Comparison of ENCODE assay signal across 8 cellular contexts in genomic region chr2:86623549-86624547, GRCh38. TPM values are rescaled to one million over a fixed set of nuclear protein-coding genes. Genes with fewer than 3 reads are reported as not detected.
DNase-seq lines count a peak whose midpoint lies in the region; ATAC-seq and TF ChIP-seq lines count a peak whose summit lies in the region.

A gene with protein sequence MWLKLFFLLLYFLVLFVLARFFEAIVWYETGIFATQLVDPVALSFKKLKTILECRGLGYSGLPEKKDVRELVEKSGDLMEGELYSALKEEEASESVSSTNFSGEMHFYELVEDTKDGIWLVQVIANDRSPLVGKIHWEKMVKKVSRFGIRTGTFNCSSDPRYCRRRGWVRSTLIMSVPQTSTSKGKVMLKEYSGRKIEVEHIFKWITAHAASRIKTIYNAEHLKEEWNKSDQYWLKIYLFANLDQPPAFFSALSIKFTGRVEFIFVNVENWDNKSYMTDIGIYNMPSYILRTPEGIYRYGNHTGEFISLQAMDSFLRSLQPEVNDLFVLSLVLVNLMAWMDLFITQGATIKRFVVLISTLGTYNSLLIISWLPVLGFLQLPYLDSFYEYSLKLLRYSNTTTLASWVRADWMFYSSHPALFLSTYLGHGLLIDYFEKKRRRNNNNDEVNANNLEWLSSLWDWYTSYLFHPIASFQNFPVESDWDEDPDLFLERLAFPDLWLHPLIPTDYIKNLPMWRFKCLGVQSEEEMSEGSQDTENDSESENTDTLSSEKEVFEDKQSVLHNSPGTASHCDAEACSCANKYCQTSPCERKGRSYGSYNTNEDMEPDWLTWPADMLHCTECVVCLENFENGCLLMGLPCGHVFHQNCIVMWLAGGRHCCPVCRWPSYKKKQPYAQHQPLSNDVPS (minus strand): TSS chr2:86623865. CDS start chr2:86622886, 979 bp downstream.

- H3K36me3 ChIP-seq in CD4-positive, alpha-beta memory T cell (ENCODE audit: insufficient read depth, low read length): no peaks in the 10 kb centered on the region

- H3K27me3 Mint-ChIP-seq in CD4-positive, alpha-beta memory T cell: peaks cover 0 to 3% of the 10 kb centered on the region in 2 donors

- peak within 1 kb of the TSS; percentile 58 to 59 for H3K4me3 ChIP-seq in CD4-positive, alpha-beta memory T cell (ENCODE audit: low read length in 2 of 2)
- H3K4me3 ChIP-seq in HL-60 (replicated peaks; ENCODE audit: insufficient read depth, low read length): peak within 1 kb of the TSS; percentile 74

- peak; percentile 79 for ATAC-seq in GM19452 (IDR thresholded peaks at IDR 0.05; ENCODE audit: unreplicated experiment)

- intact Hi-C loops in CD4-positive, alpha-beta memory T cell (cut with micrococcal nuclease): loop anchor here (1.0 to 5.0 kb wide), 5 partner anchors 42 to 427 kb away; partner anchors contain the start of genes CHMP3, IMMT, KDM3A and MRPL35

- H3K27ac Mint-ChIP-seq in CD4-positive, alpha-beta memory T cell: peak within 1 kb of the TSS; percentile 88 to 99 (median 95)

- H3K27me3 ChIP-seq in CD4-positive, alpha-beta memory T cell (ENCODE audit: insufficient read depth, low read length): no peaks in the 10 kb centered on the region
- H3K27me3 ChIP-seq in HL-60 (ENCODE audit: insufficient read depth, poor library complexity, severe bottlenecking): no peaks in the 10 kb centered on the region

- H3K9me3 Mint-ChIP-seq in CD4-positive, alpha-beta memory T cell: no peaks in the 10 kb centered on the region

- H3K4me3 Mint-ChIP-seq in CD4-positive, alpha-beta memory T cell: peak within 1 kb of the TSS; percentile 94 to 98 (median 95)

- no peaks in the 10 kb centered on the region for H3K9me3 ChIP-seq in CD4-positive, alpha-beta memory T cell (ENCODE audit: control insufficient read depth in 1 of 2, low read length in 2 of 2)

- H3K36me3 Mint-ChIP-seq in CD4-positive, alpha-beta memory T cell: peaks cover 12 to 27% of the 10 kb centered on the region in 2 donors

- H3K4me1 Mint-ChIP-seq in CD4-positive, alpha-beta memory T cell: peaks cover 25 to 42% (median 33%) of the 10 kb centered on the region in 4 donors

- H3K27ac ChIP-seq in CD4-positive, alpha-beta memory T cell (ENCODE audit: low read depth, low read length): peak within 1 kb of the TSS; percentile 92
- peak within 1 kb of the TSS; percentile 90 for H3K27ac ChIP-seq in HL-60 (replicated peaks)

- peak; percentile 88 to 91 (median 89) for DNase-seq in CD4-positive, alpha-beta memory T cell
- DNase-seq in HL-60 (ENCODE audit: low read depth in 1 of 2, low spot score in 1 of 2) (peak; percentile 67 to 93), NK-92 (lab: John Stamatoyannopoulos, UW; ENCODE audit: unreplicated experiment) (peak; percentile 38), lung microvascular endothelial cell (ENCODE audit: low read depth in 2 of 2) (peak; percentile 91 to 94)
- peak; percentile 98 for DNase-seq in activated CD8-positive, alpha-beta memory T cell treated with anti-CD3 and anti-CD28 coated beads for 24 hours
- DNase-seq in effector CD4-positive, alpha-beta T cell: peak; percentile 89
- DNase-seq in stimulated activated CD4-positive, alpha-beta T cell treated with anti-CD3 and anti-CD28 coated beads, TNF-alpha, amount 100 ng/mL, for 4 hours (ENCODE audit: low read depth in 3 of 3): peak; percentile 87 to 95 (median 89)

- POLR2A ChIA-PET in CD4-positive, alpha-beta memory T cell (lab: Charles Lee; ENCODE audit: partially characterized antibody): interaction anchor here (1.0 to 5.7 kb wide), 7 partner anchors 13 to 432 kb away, joined by 3 to 61 read pairs (median 5); partner anchors contain the start of genes CHMP3 and KDM3A

- no peak for TF ChIP-seq CTCF in HL-60 (IDR thresholded peaks at IDR 0.05; ENCODE audit: insufficient read depth, low read length)

- peaks cover 36% of the 10 kb centered on the region for H3K4me1 ChIP-seq in CD4-positive, alpha-beta memory T cell (ENCODE audit: insufficient read depth, low read length)

- CTCF ChIA-PET in CD4-positive, alpha-beta memory T cell (lab: Charles Lee; ENCODE audit: partially characterized antibody): interaction anchor here (0.8 kb wide), 1 partner anchor 183 kb away, joined by 4 read pairs; the partner anchor contains the start of gene KDM3A

RNA-seq across cellular contexts. Expression of the gene that starts here (rescaled TPM):
- 10 to 100 TPM; 33.7 to 35.0 TPM for total RNA-seq in CD4-positive, alpha-beta memory T cell
- 1 to 10 TPM; 1.8 to 6.4 TPM for polyA plus RNA-seq in CD4-positive, alpha-beta memory T cell
- total RNA-seq in lung microvascular endothelial cell: 23.3 and 33.1 TPM in 2 replicates

Comparison
In these comparisons a context has a peak if more than half of its experiments do, and no peak if none do; other contexts are left out.
1. Peak in every context shown above with its lines: DNase-seq, ATAC-seq, H3K4me3 ChIP-seq and H3K27ac ChIP-seq.
2. DNase-seq: peak in every context shown above with its lines; median percentile 98 in activated CD8-positive, alpha-beta memory T cell treated with anti-CD3 and anti-CD28 coated beads for 24 hours; 92 in lung microvascular endothelial cell; 89 in CD4-positive, alpha-beta memory T cell; 89 in effector CD4-positive, alpha-beta T cell; 89 in stimulated activated CD4-positive, alpha-beta T cell treated with anti-CD3 and anti-CD28 coated beads, TNF-alpha, amount 100 ng/mL, for 4 hours; 80 in HL-60; 38 in NK-92.